In the genomic region with DNA sequence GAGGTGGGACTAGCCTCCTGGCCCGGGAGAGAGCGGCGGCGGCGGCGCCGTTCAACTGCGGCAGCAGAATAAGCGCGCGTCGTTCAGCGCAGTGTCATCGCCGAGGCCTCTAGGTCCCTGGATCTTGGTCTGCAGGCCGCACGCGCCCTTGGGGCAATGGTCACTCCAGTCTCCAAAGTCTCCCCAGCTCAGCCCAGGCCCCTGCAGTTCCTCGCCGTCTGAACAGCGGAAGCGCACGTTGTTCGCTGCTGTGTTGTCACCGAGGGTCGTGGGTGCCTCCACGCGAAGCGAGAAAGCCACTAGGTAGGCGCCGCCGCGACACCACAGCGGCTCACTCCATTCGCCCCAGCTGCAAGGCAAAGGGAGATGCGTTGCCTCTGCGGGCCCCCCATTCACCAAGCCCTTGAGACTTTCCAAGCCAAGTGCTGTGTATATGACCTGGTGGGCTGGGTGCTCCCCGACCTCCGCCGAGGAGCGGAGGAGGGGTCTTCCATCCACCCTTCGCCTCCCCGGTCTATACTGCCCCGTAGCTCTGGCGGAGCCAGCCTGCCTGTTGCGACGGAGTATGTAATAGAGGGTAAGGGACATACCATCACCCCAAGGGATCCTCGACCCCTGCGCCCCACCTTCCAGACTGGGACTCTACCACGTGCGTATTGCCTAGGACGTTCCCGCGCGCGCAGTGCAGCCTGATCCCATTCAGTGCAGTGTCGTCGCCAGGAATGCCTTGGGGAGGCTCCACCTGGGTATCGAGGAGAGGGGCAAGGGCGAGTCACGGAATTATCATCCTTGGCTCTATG, we compare ENCODE assay signal across 13 cellular contexts. TPM values are rescaled to one million over a fixed set of nuclear protein-coding genes. Genes with fewer than 3 reads are reported as not detected.
DNase-seq lines count a peak whose midpoint lies in the region; ATAC-seq, FAIRE-seq and TF ChIP-seq lines count a peak whose summit lies in the region.
"Had no signal": no experiment of that assay in that cellular context is flagged by ENCODE, and none has a peak within 500 bp of the region (broad histone marks: within the 10 kb centered on the region; RNA-seq: fewer than 3 reads in every experiment).

No MANE protein-coding gene starts in this region.

- no peak for TF ChIP-seq EP300 in esophagus muscularis mucosa (IDR thresholded peaks at IDR 0.05)

- peaks cover 8% of the 10 kb centered on the region for H3K79me2 ChIP-seq in PC-3 (ENCODE audit: low read length)

- no peaks in the 10 kb centered on the region for H3F3A ChIP-seq in PC-3 (ENCODE audit: low read length, unreplicated experiment)

- peaks cover 22% of the 10 kb centered on the region for H3K4me1 Mint-ChIP-seq in CD8-positive, alpha-beta T cell (ENCODE audit: low read depth)

- peaks cover 23% of the 10 kb centered on the region for H3K4me1 ChIP-seq in CD8-positive, alpha-beta T cell (ENCODE audit: insufficient read depth, low read length)
- H3K4me1 ChIP-seq in PC-3 (ENCODE audit: insufficient read depth, low read length) (peaks cover 12% of the 10 kb centered on the region), esophagus muscularis mucosa (peaks cover 33 to 46% (median 45%) of the 10 kb centered on the region in 4 donors), rectal smooth muscle tissue (ENCODE audit: control insufficient read depth, insufficient read depth, low read length) (no peaks in the 10 kb centered on the region)

- FAIRE-seq in frontal cortex (lab: Jason Lieb, UNC), result no peak

- CTCF ChIA-PET in CD8-positive, alpha-beta T cell (lab: Charles Lee), result interaction anchor here (0.6 to 1.3 kb wide), 2 partner anchors 97 to 103 kb away, joined by 3 to 4 read pairs; no protein-coding TSS in a partner anchor
- CTCF ChIA-PET in PC-3 (lab: Charles Lee), result no interaction called here

- H3K9me3 ChIP-seq in CD8-positive, alpha-beta T cell (ENCODE audit: low read length), result no peaks in the 10 kb centered on the region
- H3K9me3 ChIP-seq in PC-3 (ENCODE audit: low read length) (no peaks in the 10 kb centered on the region), esophagus muscularis mucosa (no peaks in the 10 kb centered on the region)

- H4K20me1 ChIP-seq in PC-3 (ENCODE audit: low read length), result no peaks in the 10 kb centered on the region

- no peaks in the 10 kb centered on the region for H3K36me3 ChIP-seq in CD8-positive, alpha-beta T cell (ENCODE audit: insufficient read depth, low read length)
- H3K36me3 ChIP-seq in PC-3 (ENCODE audit: low read depth, low read length) (no peaks in the 10 kb centered on the region), esophagus muscularis mucosa (no peaks in the 10 kb centered on the region), rectal smooth muscle tissue (ENCODE audit: control insufficient read depth, insufficient read depth, low read length) (no peaks in the 10 kb centered on the region)

- POLR2A ChIA-PET in CD8-positive, alpha-beta T cell (lab: Charles Lee), result no interaction called here
- POLR2A ChIA-PET in PC-3 (lab: Charles Lee; ENCODE audit: unreplicated experiment), result no interaction called here

- ATAC-seq in CD8-positive, alpha-beta T cell, result no peak
- ATAC-seq in PC-3, result no peak
- ATAC-seq in GM18511 (IDR thresholded peaks at IDR 0.05; ENCODE audit: unreplicated experiment), result no peak
- ATAC-seq: activated CD8-positive, alpha-beta T cell treated with anti-CD3 and anti-CD28 coated beads for 36 hours; Panc1 had no signal

- no peaks in the 10 kb centered on the region for H3K9me2 ChIP-seq in PC-3 (replicated peaks; ENCODE audit: low read length)

- H3K9ac ChIP-seq in PC-3 (ENCODE audit: low read length) (no peak overlapping the region), rectal smooth muscle tissue (ENCODE audit: low read length) (no peak overlapping the region)

- peak overlapping the region; percentile 55 for H2AFZ ChIP-seq in PC-3 (ENCODE audit: low read length)

- no peak overlapping the region for H3K4me3 ChIP-seq in CD8-positive, alpha-beta T cell (ENCODE audit: low read depth, low read length)
- H3K4me3 ChIP-seq in PC-3 (ENCODE audit: low read length), result peak overlapping the region; percentile 39
- peak overlapping the region; percentile 31 to 50 (median 42) for H3K4me3 ChIP-seq in esophagus muscularis mucosa
- peak overlapping the region; percentile 55 for H3K4me3 ChIP-seq in rectal smooth muscle tissue (ENCODE audit: low read length)

- DNase-seq in CD8-positive, alpha-beta T cell, result peak in 1 of 7 experiments; percentile 21
- DNase-seq in PC-3 (no peak), esophagus muscularis mucosa (ENCODE audit: extremely low spot score) (no peak), NCI-H1417 (lab: John Stamatoyannopoulos, UW) (no peak), HuH-7 (ENCODE audit: low spot score) (no peak), frontal cortex (ENCODE audit: low spot score in 2 of 2) (no peak)
- DNase-seq: activated CD8-positive, alpha-beta T cell treated with anti-CD3 and anti-CD28 coated beads for 36 hours; cerebellar nuclear complex; immature natural killer cell had no signal

- H3K4me2 ChIP-seq in PC-3 (ENCODE audit: low read length), result peak overlapping the region; percentile 83

- H3K27ac Mint-ChIP-seq in CD8-positive, alpha-beta T cell, result no peak overlapping the region
- H3K27ac Mint-ChIP-seq: activated CD8-positive, alpha-beta T cell treated with anti-CD3 and anti-CD28 coated beads for 36 hours; immature natural killer cell had no signal

- TF ChIP-seq CTCF in CD8-positive, alpha-beta T cell (IDR thresholded peaks at IDR 0.05), result no peak
- no peak for TF ChIP-seq CTCF in PC-3 (conservative IDR thresholded peaks at IDR 0.05; ENCODE audit: low read depth, low read length)
- no peak for TF ChIP-seq CTCF in esophagus muscularis mucosa (IDR thresholded peaks at IDR 0.05)

- H3K9me3 Mint-ChIP-seq in CD8-positive, alpha-beta T cell, result no peaks in the 10 kb centered on the region
- H3K9me3 Mint-ChIP-seq: activated CD8-positive, alpha-beta T cell treated with anti-CD3 and anti-CD28 coated beads for 36 hours; immature natural killer cell had no signal

- peaks cover 19% of the 10 kb centered on the region for H3K27me3 ChIP-seq in CD8-positive, alpha-beta T cell (ENCODE audit: insufficient read depth, low read length)
- H3K27me3 ChIP-seq in PC-3 (ENCODE audit: low read length) (no peaks in the 10 kb centered on the region), esophagus muscularis mucosa (peaks cover 0 to 53% (median 11%) of the 10 kb centered on the region in 4 donors), rectal smooth muscle tissue (ENCODE audit: control insufficient read depth, insufficient read depth, low read length) (peaks cover 8% of the 10 kb centered on the region)

- peak overlapping the region; percentile 51 for H3K4me3 Mint-ChIP-seq in CD8-positive, alpha-beta T cell
- H3K4me3 Mint-ChIP-seq: activated CD8-positive, alpha-beta T cell treated with anti-CD3 and anti-CD28 coated beads for 36 hours had no signal

- no TSS peak for BruUV-seq in PC-3 (replicated peaks; lab: Mats Ljungman, UMichigan)

- H3K36me3 Mint-ChIP-seq in CD8-positive, alpha-beta T cell, result no peaks in the 10 kb centered on the region
- H3K36me3 Mint-ChIP-seq: immature natural killer cell had no signal

- 12% methylated on average over 29 of the region's 61 CpGs for WGBS in esophagus muscularis mucosa

- H3K27ac ChIP-seq in CD8-positive, alpha-beta T cell (ENCODE audit: low read depth, low read length), result no peak overlapping the region
- H3K27ac ChIP-seq in PC-3 (ENCODE audit: low read length) (no peak overlapping the region), esophagus muscularis mucosa (replicated peaks in 1 of 4) (no peak overlapping the region), rectal smooth muscle tissue (ENCODE audit: low read depth, low read length) (no peak overlapping the region)

- intact Hi-C loops in CD8-positive, alpha-beta T cell (cut with DNase I, micrococcal nuclease), result loop anchor here in 1 of 2 experiments (5.0 kb wide), 1 partner anchor 102 kb away; no protein-coding TSS in a partner anchor
- intact Hi-C loops in PC-3 (cut with micrococcal nuclease), result loop anchor here (2.0 kb wide), 1 partner anchor 55 kb away; the partner anchor contains the start of gene MED11
- intact Hi-C loops in esophagus muscularis mucosa (cut with DNase I), result loop anchor here (2.0 kb wide), 1 partner anchor 103 kb away; no protein-coding TSS in a partner anchor

- no peak for TF ChIP-seq POLR2A in esophagus muscularis mucosa (IDR thresholded peaks at IDR 0.05; ENCODE audit: low read depth)

- peaks cover 48% of the 10 kb centered on the region for H3K27me3 Mint-ChIP-seq in CD8-positive, alpha-beta T cell (ENCODE audit: low read depth)

RNA-seq across cellular contexts. Expression of gene VMO1, which starts 0.7 kb away (rescaled TPM):
- total RNA-seq in CD8-positive, alpha-beta T cell, result not detected
- total RNA-seq in PC-3 (2014; rRNA removed) (1.2 and 3.1 TPM in 2 replicates), esophagus muscularis mucosa (1 to 10 TPM in 3 of 4 donors, under 1 TPM in 1; 0.86 to 3.3 (median 2.6) TPM), frontal cortex (1.2 TPM)
- total RNA-seq: activated CD8-positive, alpha-beta T cell treated with anti-CD3 and anti-CD28 coated beads for 36 hours had no signal

RNA-seq across cellular contexts. Expression of gene GLTPD2, which starts 3.3 kb away (rescaled TPM):
- total RNA-seq in CD8-positive, alpha-beta T cell, result under 1 TPM in 1 of 2 experiments, not detected in 1; 0.33 TPM
- total RNA-seq in PC-3 (2014; rRNA removed) (0.98 TPM in 1 of 2 replicates, not detected in the other), esophagus muscularis mucosa (not detected), frontal cortex (not detected)
- total RNA-seq: activated CD8-positive, alpha-beta T cell treated with anti-CD3 and anti-CD28 coated beads for 36 hours; M059J had no signal

RNA-seq across cellular contexts. Expression of gene PSMB6, which starts 10.5 kb away (rescaled TPM):
- 10 to 100 TPM; 54.9 to 62.6 TPM for total RNA-seq in CD8-positive, alpha-beta T cell
- total RNA-seq in PC-3 (2014; rRNA removed) (281 and 405 TPM in 2 replicates), esophagus muscularis mucosa (100 to 1,000 TPM; 162 to 205 (median 190) TPM), frontal cortex (73.4 TPM)

RNA-seq across cellular contexts. Expression of gene TM4SF5, which starts 13.8 kb away (rescaled TPM):
- total RNA-seq in CD8-positive, alpha-beta T cell, result not detected
- total RNA-seq in PC-3 (2014; rRNA removed) (not detected in 2 replicates), esophagus muscularis mucosa (not detected), frontal cortex (not detected)
- total RNA-seq: activated CD8-positive, alpha-beta T cell treated with anti-CD3 and anti-CD28 coated beads for 36 hours; M059J had no signal
